In genomic region chr2:151861171-151861570, GRCh38 we compare ENCODE assay signal across 22 cellular contexts.
"Had no signal": no experiment of that assay in that cellular context is flagged by ENCODE, and none has a peak within 500 bp of the region (broad histone marks: within the 10 kb centered on the region; RNA-seq: fewer than 3 reads in every experiment).

No MANE protein-coding gene starts in this region.

- H3K4me3 ChIP-seq: hepatocyte, ovary, prostate gland, right atrium auricular region, transverse colon, uterus had no signal

- H3K36me3 ChIP-seq: neutrophil, ovary, prostate gland, right atrium auricular region, transverse colon, uterus had no signal

- DNase-seq: activated B cell treated with CpG ODN at 0.5 μM for 24 hours; activated CD4-positive, alpha-beta T cell treated with anti-CD3 and anti-CD28 coated beads for 36 hours; activated CD4-positive, alpha-beta T cell treated with anti-CD3 and anti-CD28 coated beads, Interleukin-2, amount 50 U/mL, for 48 hours; activated effector memory CD4-positive, alpha-beta T cell treated with Interleukin-2 at 50 U/mL for 16 hours; activated naive CD4-positive, alpha-beta T cell treated with anti-CD3 and anti-CD28 coated beads, Interleukin-2, amount 10 ng/mL, durations not matched to agents 7 days and 5 days; activated T-cell treated with anti-CD3 and anti-CD28 coated beads, Interleukin-2, amount 50 U/mL, for 72 hours; anterior cingulate cortex; dermis blood vessel endothelial cell; effector CD8-positive, alpha-beta T cell; glutamatergic neuron; immature natural killer cell; left ventricle myocardium superior; ovary; stimulated activated CD4-positive, alpha-beta T cell treated with anti-CD3 and anti-CD28 coated beads, Interleukin-1b, Interleukin-23, amount 100 ng/mL, for 48 hours; T1000; transverse colon; uterus had no signal

- H3K4me1 ChIP-seq: foreskin keratinocyte, prostate gland, right atrium auricular region, transverse colon, uterus had no signal

- H3K27me3 ChIP-seq: foreskin keratinocyte, hepatocyte, neutrophil, ovary, right atrium auricular region, transverse colon, uterus had no signal

- H3K9me3 ChIP-seq: neutrophil, ovary, prostate gland, right atrium auricular region, transverse colon, uterus had no signal
